8 cellular contexts compared by ENCODE assay signal in the genomic region with DNA sequence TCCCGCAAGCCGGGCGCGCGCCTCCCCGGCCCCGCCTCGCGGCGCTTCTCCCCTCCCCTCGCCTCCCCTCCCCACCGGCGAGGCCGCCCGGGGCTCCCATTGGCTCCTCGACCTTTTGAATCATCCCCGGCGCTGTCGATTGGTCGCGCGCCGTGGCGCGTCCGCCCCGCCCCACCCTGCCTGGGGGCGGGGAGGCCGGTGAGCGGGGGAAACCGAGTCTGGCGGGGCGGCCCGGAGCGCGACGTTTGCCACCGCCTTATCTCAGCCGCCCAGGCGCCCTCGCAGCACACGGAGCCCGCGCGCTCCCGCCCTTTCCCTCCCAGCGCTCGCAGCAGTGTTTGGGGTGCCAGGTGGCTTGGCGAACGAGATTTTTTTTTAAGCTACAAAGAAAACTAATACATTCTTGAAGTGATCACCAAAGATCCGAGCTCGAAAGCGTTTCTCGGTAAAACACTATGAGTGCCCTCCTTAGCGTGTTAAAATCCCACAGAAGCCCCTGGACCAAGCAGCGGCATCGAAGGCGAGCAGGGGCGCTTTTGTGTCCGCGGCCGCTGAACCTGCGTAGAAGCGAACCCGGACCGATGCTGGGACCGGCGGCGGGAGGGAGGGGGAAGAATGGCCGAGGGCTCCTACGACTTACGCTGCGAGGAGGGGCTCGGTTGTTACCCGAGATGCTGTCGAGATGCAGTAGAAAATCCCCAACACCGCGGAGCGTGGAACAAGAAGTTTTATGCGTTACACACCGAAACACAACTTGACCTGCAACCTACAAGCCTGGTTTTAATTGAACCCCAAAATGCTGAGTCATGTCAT. TPM values are rescaled to one million over a fixed set of nuclear protein-coding genes. Genes with fewer than 3 reads are reported as not detected.
DNase-seq lines count a peak whose midpoint lies in the region; ATAC-seq, FAIRE-seq and TF ChIP-seq lines count a peak whose summit lies in the region.

No MANE protein-coding gene starts in this region.

- POLR2A ChIA-PET in A549 (lab: Yijun Ruan, JAX): interaction anchor here (0.6 to 1.9 kb wide), 4 partner anchors 17 to 634 kb away, joined by 3 to 5 read pairs (median 4); partner anchors contain the start of gene H3-3A

- peak overlapping the region; percentile 86 for H3K4me2 ChIP-seq in A549

- WGBS in A549 (ENCODE audit: missing lambda C conversion rate): 2% methylated on average over 33 of the region's 81 CpGs
- 0 to 1% (median 0%) methylated on average over 57 to 81 of the region's 81 CpGs for WGBS in small intestine, 3 donors

- TF ChIP-seq CTCF in A549 (IDR thresholded peaks at IDR 0.05): no peak
- no peak for TF ChIP-seq CTCF in VCaP (conservative IDR thresholded peaks at IDR 0.05)

- in situ Hi-C loops in T47D (cut with HindIII; ENCODE audit: low pct_unique_long_range_greater_than_20kb, low sequenced_read_pairs): no loop called here

- TF ChIP-seq EP300 in A549 (IDR thresholded peaks at IDR 0.05): no peak

- H3K27ac ChIP-seq in A549 (peak overlapping the region; percentile 96 to 98), VCaP (peak overlapping the region; percentile 91), small intestine (ENCODE audit: low read depth in 1 of 2, low read length in 1 of 2) (peak overlapping the region; percentile 90 to 95)

- CTCF ChIA-PET in A549 (lab: Yijun Ruan, JAX): interaction anchor here (0.6 to 1.4 kb wide), 6 partner anchors 13 to 46 kb away, joined by 3 to 5 read pairs (median 3); no protein-coding TSS in a partner anchor

- DNase-seq in A549 (ENCODE audit: low read depth in 1 of 2, low spot score in 1 of 2) (peak; percentile 90 to 93), NCI-H2107 (lab: John Stamatoyannopoulos, UW) (peak; percentile 93), T47D (ENCODE audit: low read depth in 1 of 2, low spot score in 1 of 2) (peak; percentile 96 to 97), iPS-NIHi11 (ENCODE audit: low spot score) (peak; percentile 98), small intestine (peak; percentile 96)

- H3K9me3 ChIP-seq in A549 (no peaks in the 10 kb centered on the region), small intestine (ENCODE audit: control insufficient read depth, low read depth) (no peaks in the 10 kb centered on the region)

- FAIRE-seq in A549 (lab: Jason Lieb, UNC) (no peak), small intestine (lab: Jason Lieb, UNC) (no peak)

- H3K36me3 ChIP-seq in small intestine (ENCODE audit: control insufficient read depth in 2 of 2, insufficient read depth in 2 of 2, low read length in 2 of 2): no peaks in the 10 kb centered on the region

- no peaks in the 10 kb centered on the region for H3K27me3 ChIP-seq in small intestine (ENCODE audit: control insufficient read depth in 2 of 2, insufficient read depth in 2 of 2, low read length in 2 of 2)

- ATAC-seq in A549: peak; percentile 89 to 93
- peak; percentile 82 for ATAC-seq in GM18858 (IDR thresholded peaks at IDR 0.05; ENCODE audit: unreplicated experiment)
- ATAC-seq in HG03064 (IDR thresholded peaks at IDR 0.05; ENCODE audit: low read depth, unreplicated experiment): peak; percentile 86

- no peak for TF ChIP-seq RAD21 in A549 (conservative IDR thresholded peaks at IDR 0.05 in 1 of 2, IDR thresholded peaks at IDR 0.05 in 1 of 2)

- peak; percentile 71 for TF ChIP-seq POLR2A in A549 (IDR thresholded peaks at IDR 0.05; ENCODE audit: low read length)

- H3K4me3 ChIP-seq in A549: peak overlapping the region; percentile 89
- peak overlapping the region; percentile 80 to 98 for H3K4me3 ChIP-seq in small intestine (ENCODE audit: low read depth in 1 of 2, low read length in 2 of 2)

- H3K4me1 ChIP-seq in A549: peaks cover 40% of the 10 kb centered on the region
- peaks cover 13 to 17% of the 10 kb centered on the region in 2 donors for H3K4me1 ChIP-seq in small intestine (ENCODE audit: control insufficient read depth in 2 of 2, insufficient read depth in 1 of 2, low read depth in 1 of 2, low read length in 1 of 2)

TF ChIP-seq in A549, 52 proteins besides CTCF, POLR2A, EP300 and RAD21:
- TF ChIP-seq CEBPB (IDR thresholded peaks at IDR 0.05) (no peak), CBX8 (IDR thresholded peaks at IDR 0.05) (no peak), E2F6 (IDR thresholded peaks at IDR 0.05; ENCODE audit: borderline replicate concordance, low read depth) (peak; percentile 90), FOSL2 (IDR thresholded peaks at IDR 0.05) (no peak), FOSL2 (CRISPR knock-in tag; IDR thresholded peaks at IDR 0.05) (0 out of 2 replicates have a peak, but pooled peaks have one; percentile 33), NPAS2 (CRISPR knock-in tag; IDR thresholded peaks at IDR 0.05; ENCODE audit: borderline replicate concordance) (no peak), SREBF2 (IDR thresholded peaks at IDR 0.05) (no peak), HOXB13 (CRISPR knock-in tag; IDR thresholded peaks at IDR 0.05; ENCODE audit: low read depth) (no peak), ZC3H11A (IDR thresholded peaks at IDR 0.05) (no peak), MAFK (IDR thresholded peaks at IDR 0.05; ENCODE audit: partially characterized antibody) (peak; percentile 100), NFE2L2 (conservative IDR thresholded peaks at IDR 0.05; ENCODE audit: low read length) (peak; percentile 99), FOXS1 (CRISPR knock-in tag; IDR thresholded peaks at IDR 0.05) (0 out of 2 replicates have a peak, but pooled peaks have one; percentile 43), HEYL (CRISPR knock-in tag; IDR thresholded peaks at IDR 0.05) (0 out of 2 replicates have a peak, but pooled peaks have one; percentile 21), HOXB5 (CRISPR knock-in tag; IDR thresholded peaks at IDR 0.05) (0 out of 2 replicates have a peak, but pooled peaks have one; percentile 52), JUN (IDR thresholded peaks at IDR 0.05) (peak; percentile 78 to 90; a peak in 4 of 5 replicates), HOXA7 (CRISPR knock-in tag; IDR thresholded peaks at IDR 0.05) (0 out of 2 replicates have a peak, but pooled peaks have one; percentile 16), BCL3 (IDR thresholded peaks at IDR 0.05) (0 out of 3 replicates have a peak, but pooled peaks have one; percentile 49)
- TF ChIP-seq, protein P1, sequence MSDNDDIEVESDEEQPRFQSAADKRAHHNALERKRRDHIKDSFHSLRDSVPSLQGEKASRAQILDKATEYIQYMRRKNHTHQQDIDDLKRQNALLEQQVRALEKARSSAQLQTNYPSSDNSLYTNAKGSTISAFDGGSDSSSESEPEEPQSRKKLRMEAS (IDR thresholded peaks at IDR 0.05): peak; percentile 60
- TF ChIP-seq, protein P2, sequence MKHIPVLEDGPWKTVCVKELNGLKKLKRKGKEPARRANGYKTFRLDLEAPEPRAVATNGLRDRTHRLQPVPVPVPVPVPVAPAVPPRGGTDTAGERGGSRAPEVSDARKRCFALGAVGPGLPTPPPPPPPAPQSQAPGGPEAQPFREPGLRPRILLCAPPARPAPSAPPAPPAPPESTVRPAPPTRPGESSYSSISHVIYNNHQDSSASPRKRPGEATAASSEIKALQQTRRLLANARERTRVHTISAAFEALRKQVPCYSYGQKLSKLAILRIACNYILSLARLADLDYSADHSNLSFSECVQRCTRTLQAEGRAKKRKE (CRISPR knock-in tag; IDR thresholded peaks at IDR 0.05; ENCODE audit: low read depth): no peak

RNA-seq across cellular contexts. Expression of gene LBR, which starts 0.4 kb away (rescaled TPM):
- polyA plus RNA-seq in A549 (2011; rRNA removed) (54.6 and 68.7 TPM in 2 replicates), A549 (2017; fragmentation: RNase III; extraction: RNeasy Plus Mini Kit Qiagen cat#74134 plus additional on column Dnase treatment) (39.2 to 40.8 TPM (median 39.8 TPM) in 3 replicates), small intestine (10 to 100 TPM in 1 of 3 donors, 1 to 10 TPM in 2; 7.3 to 64.9 (median 9.4) TPM)
- polyA plus RNA-seq in A549 (2012; cell fraction: cytosol; rRNA removed): 20.9 and 26.8 TPM in 2 replicates
- 26.0 and 49.8 TPM in 2 replicates for polyA plus RNA-seq in A549 (2012; cell fraction: nucleus; rRNA removed)
- polyA minus RNA-seq in A549 (2011; rRNA and poly(A)+ RNA removed): 50.6 and 60.7 TPM in 2 replicates

Comparison
In these comparisons a context has a peak if more than half of its experiments do, and no peak if none do; other contexts are left out.
1. Peak in every context shown above with its lines: DNase-seq, ATAC-seq, H3K4me3 ChIP-seq and H3K27ac ChIP-seq.